In genomic region chr1:58755468-58755872, GRCh38 we compare ENCODE assay signal across 1 cellular context.
TF ChIP-seq lines count a peak whose summit lies in the region.

No MANE protein-coding gene starts in this region.

TF ChIP-seq in HepG2, 621 proteins besides CTCF, POLR2A, EP300 and RAD21 (continued from another document):
- TF ChIP-seq HOMEZ (CRISPR knock-in tag; IDR thresholded peaks at IDR 0.05; ENCODE audit: low read depth) = peak; percentile 90; the same call in 1 of the 2 replicates
- TF ChIP-seq ZFP82 (CRISPR knock-in tag; IDR thresholded peaks at IDR 0.05; ENCODE audit: borderline replicate concordance) = no peak
- no peak for TF ChIP-seq ZNF619 (CRISPR knock-in tag; IDR thresholded peaks at IDR 0.05)
- TF ChIP-seq RXRB (CRISPR knock-in tag; IDR thresholded peaks at IDR 0.05; ENCODE audit: borderline replicate concordance) = peak; percentile 59
- TF ChIP-seq ZNF574 (CRISPR knock-in tag; IDR thresholded peaks at IDR 0.05) = peak; percentile 52; the same call in 1 of the 2 replicates
- TF ChIP-seq ZBTB4 (CRISPR knock-in tag; IDR thresholded peaks at IDR 0.05; ENCODE audit: borderline replicate concordance) = no peak
- peak; percentile 46 for TF ChIP-seq XRCC5 (optimal IDR thresholded peaks at IDR 0.05; ENCODE audit: low read length)
- peak; percentile 82 for TF ChIP-seq HMG20A (CRISPR knock-in tag; IDR thresholded peaks at IDR 0.05; ENCODE audit: borderline replicate concordance)
- 0 out of 2 replicates have a peak, but pooled peaks have one; percentile 53 for TF ChIP-seq ZNF710 (CRISPR knock-in tag; IDR thresholded peaks at IDR 0.05; ENCODE audit: borderline replicate concordance)
- peak; percentile 60; the same call in 1 of the 2 replicates for TF ChIP-seq HMGXB3 (CRISPR knock-in tag; IDR thresholded peaks at IDR 0.05; ENCODE audit: borderline replicate concordance)
- TF ChIP-seq NR2C2 (CRISPR knock-in tag; IDR thresholded peaks at IDR 0.05; ENCODE audit: borderline replicate concordance) = 0 out of 2 replicates have a peak, but pooled peaks have one; percentile 30
- TF ChIP-seq ZNF607 (CRISPR knock-in tag; IDR thresholded peaks at IDR 0.05; ENCODE audit: borderline replicate concordance) = 0 out of 2 replicates have a peak, but pooled peaks have one; percentile 63
- no peak for TF ChIP-seq ZXDC (CRISPR knock-in tag; IDR thresholded peaks at IDR 0.05)
- TF ChIP-seq MED1 (CRISPR knock-in tag; IDR thresholded peaks at IDR 0.05) = peak; percentile 97
- peak; percentile 87 for TF ChIP-seq POGZ (CRISPR knock-in tag; IDR thresholded peaks at IDR 0.05)
- peak; percentile 57; the same call in 1 of the 2 replicates for TF ChIP-seq TBX2 (CRISPR knock-in tag; IDR thresholded peaks at IDR 0.05; ENCODE audit: borderline replicate concordance)
- TF ChIP-seq ZNF792 (CRISPR knock-in tag; IDR thresholded peaks at IDR 0.05) = peak; percentile 88
- no peak for TF ChIP-seq ZNF720 (CRISPR knock-in tag; IDR thresholded peaks at IDR 0.05)
- TF ChIP-seq ZNF317 (CRISPR knock-in tag; IDR thresholded peaks at IDR 0.05) = peak; percentile 67
- TF ChIP-seq ZNF614 (CRISPR knock-in tag; IDR thresholded peaks at IDR 0.05; ENCODE audit: borderline replicate concordance) = peak; percentile 52; the same call in 1 of the 2 replicates
- 0 out of 2 replicates have a peak, but pooled peaks have one; percentile 72 for TF ChIP-seq IRF9 (CRISPR knock-in tag; IDR thresholded peaks at IDR 0.05; ENCODE audit: borderline replicate concordance)
- TF ChIP-seq ZNF740 (CRISPR knock-in tag; IDR thresholded peaks at IDR 0.05) = no peak
- TF ChIP-seq MIER2 (CRISPR knock-in tag; IDR thresholded peaks at IDR 0.05) = peak; percentile 25; the same call in 1 of the 2 replicates
- TF ChIP-seq PHF21A (CRISPR knock-in tag; IDR thresholded peaks at IDR 0.05) = no peak
- TF ChIP-seq ATRX (CRISPR knock-in tag; IDR thresholded peaks at IDR 0.05; ENCODE audit: borderline replicate concordance) = no peak
- no peak for TF ChIP-seq ZBTB3 (CRISPR knock-in tag; IDR thresholded peaks at IDR 0.05; ENCODE audit: borderline replicate concordance, low read depth)
- TF ChIP-seq NFRKB (IDR thresholded peaks at IDR 0.05) = no peak
- no peak for TF ChIP-seq FLYWCH1 (CRISPR knock-in tag; IDR thresholded peaks at IDR 0.05)
- peak; percentile 37; the same call in 1 of the 2 replicates for TF ChIP-seq ZNF235 (CRISPR knock-in tag; IDR thresholded peaks at IDR 0.05; ENCODE audit: borderline replicate concordance)
- peak; percentile 78 for TF ChIP-seq JUN (CRISPR knock-in tag; IDR thresholded peaks at IDR 0.05)
- TF ChIP-seq MNT (IDR thresholded peaks at IDR 0.05) = 0 out of 2 replicates have a peak, but pooled peaks have one; percentile 27
- no peak for TF ChIP-seq KLF11 (CRISPR knock-in tag; IDR thresholded peaks at IDR 0.05)
- TF ChIP-seq ZNF616 (CRISPR knock-in tag; IDR thresholded peaks at IDR 0.05; ENCODE audit: low read depth) = no peak
